Comparison of ENCODE assay signal across 8 cellular contexts in genomic region chr3:195270079-195270349, GRCh38. TPM values are rescaled to one million over a fixed set of nuclear protein-coding genes. Genes with fewer than 3 reads are reported as not detected.
A peak's percentile ranks its signal among the peaks of the same experiment; 100 is the strongest.
DNase-seq lines count a peak whose midpoint lies in the region; ATAC-seq and TF ChIP-seq lines count a peak whose summit lies in the region.

No MANE protein-coding gene starts in this region.

- TF ChIP-seq CTCF in liver (IDR thresholded peaks at IDR 0.05; ENCODE audit: low read depth, low read length, missing input control) = no peak
- no peak for TF ChIP-seq CTCF in thoracic aorta (IDR thresholded peaks at IDR 0.05)

- ATAC-seq in activated CD8-positive, alpha-beta memory T cell treated with anti-CD3 and anti-CD28 coated beads, Interleukin-2, amount 10 ng/mL, durations not matched to agents 7 days and 5 days = no peak
- ATAC-seq in activated naive CD8-positive, alpha-beta T cell treated with anti-CD3 and anti-CD28 coated beads, Interleukin-2, amount 50 U/mL, for 24 hours = no peak
- ATAC-seq in thoracic aorta (ENCODE audit: insufficient number of reproducible peaks, low FRiP score, low read depth) = no peak

- H3K9me3 ChIP-seq in liver (ENCODE audit: control insufficient read depth in 4 of 4, low read length in 3 of 4) (no peaks in the 10 kb centered on the region), thoracic aorta (no peaks in the 10 kb centered on the region)

- no peaks in the 10 kb centered on the region for H3K36me3 Mint-ChIP-seq in activated CD8-positive, alpha-beta memory T cell treated with anti-CD3 and anti-CD28 coated beads, Interleukin-2, amount 10 ng/mL, durations not matched to agents 7 days and 5 days
- H3K36me3 Mint-ChIP-seq in activated naive CD8-positive, alpha-beta T cell treated with anti-CD3 and anti-CD28 coated beads, Interleukin-2, amount 50 U/mL, for 24 hours (ENCODE audit: low read depth) = peaks cover 9% of the 10 kb centered on the region

- H3K36me3 ChIP-seq in liver (ENCODE audit: control insufficient read depth in 4 of 4, insufficient read depth in 3 of 4, low read depth in 1 of 4, low read length in 3 of 4) (no peaks in the 10 kb centered on the region), thoracic aorta (no peaks in the 10 kb centered on the region)

- H3K27ac ChIP-seq in liver (ENCODE audit: low read depth in 1 of 2, low read length in 2 of 2) (no peak overlapping the region), thoracic aorta (peak overlapping the region; percentile 67 to 82)

- H3K4me3 Mint-ChIP-seq in activated CD8-positive, alpha-beta memory T cell treated with anti-CD3 and anti-CD28 coated beads, Interleukin-2, amount 10 ng/mL, durations not matched to agents 7 days and 5 days = peak overlapping the region; percentile 82
- peak overlapping the region; percentile 86 for H3K4me3 Mint-ChIP-seq in activated naive CD8-positive, alpha-beta T cell treated with anti-CD3 and anti-CD28 coated beads, Interleukin-2, amount 50 U/mL, for 24 hours

- H3K27me3 ChIP-seq in liver (ENCODE audit: control insufficient read depth in 4 of 4, insufficient read depth in 4 of 4, low read length in 3 of 4) = no peaks in the 10 kb centered on the region
- H3K27me3 ChIP-seq in thoracic aorta (replicated peaks; ENCODE audit: insufficient read depth) = no peaks in the 10 kb centered on the region

- H3K27ac Mint-ChIP-seq in activated CD8-positive, alpha-beta memory T cell treated with anti-CD3 and anti-CD28 coated beads, Interleukin-2, amount 10 ng/mL, durations not matched to agents 7 days and 5 days = peak overlapping the region; percentile 79
- peak overlapping the region; percentile 76 for H3K27ac Mint-ChIP-seq in activated naive CD8-positive, alpha-beta T cell treated with anti-CD3 and anti-CD28 coated beads, Interleukin-2, amount 50 U/mL, for 24 hours

- peaks cover 3 to 26% (median 20%) of the 10 kb centered on the region in 4 donors for H3K4me1 ChIP-seq in liver (ENCODE audit: control insufficient read depth in 4 of 4, insufficient read depth in 4 of 4, low read length in 3 of 4)
- peaks cover 5 to 15% of the 10 kb centered on the region in 2 donors for H3K4me1 ChIP-seq in thoracic aorta (ENCODE audit: control insufficient read depth in 1 of 2, low read depth in 2 of 2)

- WGBS in liver = 6% methylated on average over 8 of the region's 8 CpGs

- no peak for TF ChIP-seq RAD21 in liver (IDR thresholded peaks at IDR 0.05)

- H3K9ac ChIP-seq in liver (ENCODE audit: low read depth in 1 of 2, low read length in 2 of 2) = no peak overlapping the region

- peak overlapping the region; percentile 84 to 96 (median 93) for H3K4me3 ChIP-seq in liver (ENCODE audit: low read depth in 1 of 3, low read length in 3 of 3)
- H3K4me3 ChIP-seq in thoracic aorta = peak overlapping the region; percentile 94

- CTCF ChIA-PET in activated CD8-positive, alpha-beta memory T cell treated with anti-CD3 and anti-CD28 coated beads, Interleukin-2, amount 10 ng/mL, durations not matched to agents 7 days and 5 days (lab: Charles Lee) = interaction anchor here (0.8 to 9.3 kb wide), 24 partner anchors 8 to 636 kb away, joined by 3 to 228 read pairs (median 14); partner anchors contain the start of genes ACAP2, FAM43A, LSG1 and PPP1R2

- peaks cover 31% of the 10 kb centered on the region for H3K4me1 Mint-ChIP-seq in activated CD8-positive, alpha-beta memory T cell treated with anti-CD3 and anti-CD28 coated beads, Interleukin-2, amount 10 ng/mL, durations not matched to agents 7 days and 5 days
- H3K4me1 Mint-ChIP-seq in activated naive CD8-positive, alpha-beta T cell treated with anti-CD3 and anti-CD28 coated beads, Interleukin-2, amount 50 U/mL, for 24 hours = peaks cover 25% of the 10 kb centered on the region

- no peaks in the 10 kb centered on the region for H3K9me3 Mint-ChIP-seq in activated CD8-positive, alpha-beta memory T cell treated with anti-CD3 and anti-CD28 coated beads, Interleukin-2, amount 10 ng/mL, durations not matched to agents 7 days and 5 days (ENCODE audit: low read depth)
- no peaks in the 10 kb centered on the region for H3K9me3 Mint-ChIP-seq in activated naive CD8-positive, alpha-beta T cell treated with anti-CD3 and anti-CD28 coated beads, Interleukin-2, amount 50 U/mL, for 24 hours

- H3K27me3 Mint-ChIP-seq in activated CD8-positive, alpha-beta memory T cell treated with anti-CD3 and anti-CD28 coated beads, Interleukin-2, amount 10 ng/mL, durations not matched to agents 7 days and 5 days = no peaks in the 10 kb centered on the region
- no peaks in the 10 kb centered on the region for H3K27me3 Mint-ChIP-seq in activated naive CD8-positive, alpha-beta T cell treated with anti-CD3 and anti-CD28 coated beads, Interleukin-2, amount 50 U/mL, for 24 hours

- no peak for DNase-seq in activated CD8-positive, alpha-beta memory T cell treated with anti-CD3 and anti-CD28 coated beads, Interleukin-2, amount 10 ng/mL, durations not matched to agents 7 days and 5 days
- DNase-seq in activated CD8-positive, alpha-beta memory T cell treated with anti-CD3 and anti-CD28 coated beads for 24 hours = no peak
- DNase-seq in activated naive CD8-positive, alpha-beta T cell treated with anti-CD3 and anti-CD28 coated beads, Interleukin-2, amount 50 U/mL, for 24 hours = no peak
- DNase-seq in thoracic aorta (ENCODE audit: low spot score) = no peak
- no peak for DNase-seq in DMS53 (lab: John Stamatoyannopoulos, UW)
- no peak for DNase-seq in stimulated activated CD4-positive, alpha-beta T cell treated with anti-CD3 and anti-CD28 coated beads, Interleukin-2, amount 100 ng/mL, for 24 hours
- DNase-seq in OCI-M2 (lab: John Stamatoyannopoulos, UW; ENCODE audit: unreplicated experiment) = no peak

TF ChIP-seq in liver, 16 proteins besides CTCF, POLR2A, EP300 and RAD21:
- TF ChIP-seq FOXA1 (IDR thresholded peaks at IDR 0.05) (no peak), EGR1 (IDR thresholded peaks at IDR 0.05; ENCODE audit: low read depth in 2 of 2) (no peak), RXRA (IDR thresholded peaks at IDR 0.05) (no peak), SP1 (IDR thresholded peaks at IDR 0.05) (no peak), JUND (IDR thresholded peaks at IDR 0.05) (no peak), HNF4G (IDR thresholded peaks at IDR 0.05) (no peak), REST (IDR thresholded peaks at IDR 0.05) (no peak), ATF3 (IDR thresholded peaks at IDR 0.05) (no peak), TAF1 (conservative IDR thresholded peaks at IDR 0.05) (no peak), FOXA2 (IDR thresholded peaks at IDR 0.05) (no peak)

RNA-seq across cellular contexts. Expression of gene XXYLT1, which starts 0.9 kb away (rescaled TPM):
- 1 to 10 TPM; 7.2 to 9.2 TPM for total RNA-seq in activated CD8-positive, alpha-beta memory T cell treated with anti-CD3 and anti-CD28 coated beads, Interleukin-2, amount 10 ng/mL, durations not matched to agents 7 days and 5 days
- total RNA-seq in liver (1 to 10 TPM; 3.7 to 7.6 TPM), thoracic aorta (10 to 100 TPM; 17.7 to 21.2 TPM)
- polyA plus RNA-seq in liver = 1 to 10 TPM in 1 of 2 donors, under 1 TPM in 1; 0.93 to 1.9 TPM

Comparison
In these comparisons a context has a peak if more than half of its experiments do, and no peak if none do; other contexts are left out.
1. H3K27ac ChIP-seq: peak in thoracic aorta (2 of 2); none in liver (0 of 2).